Comparison of ENCODE assay signal across 2 cellular contexts in the genomic region with DNA sequence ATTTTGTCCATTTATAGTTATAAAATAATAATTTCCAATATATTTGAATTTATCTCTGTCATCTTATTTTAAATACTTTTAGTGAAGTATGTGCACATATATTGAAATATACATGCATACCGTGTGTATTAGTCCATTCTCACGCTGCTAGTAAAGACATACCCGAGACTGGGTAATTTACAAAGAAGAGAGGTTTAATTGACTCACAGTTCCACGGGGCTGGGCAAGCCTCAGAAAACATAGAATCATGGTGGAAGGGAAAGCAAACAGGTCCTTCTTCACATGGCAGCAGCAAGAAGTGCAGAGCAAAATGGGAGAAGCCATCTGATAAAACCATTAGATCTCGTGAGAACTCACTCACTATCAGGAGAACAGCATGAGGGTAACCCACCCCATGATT.
TF ChIP-seq lines count a peak whose summit lies in the region.

No MANE protein-coding gene starts in this region.

TF ChIP-seq in GM12891, 5 proteins besides CTCF, POLR2A, EP300 and RAD21:
- TF ChIP-seq PAX5 (IDR thresholded peaks at IDR 0.05; ENCODE audit: insufficient read depth, low read length, severe bottlenecking), result no peak
- TF ChIP-seq POU2F2 (IDR thresholded peaks at IDR 0.05; ENCODE audit: low read depth, low read length), result no peak
- no peak for TF ChIP-seq TAF1 (IDR thresholded peaks at IDR 0.05; ENCODE audit: low read depth, low read length)
- no peak for TF ChIP-seq POLR2AphosphoS5 (IDR thresholded peaks at IDR 0.05; ENCODE audit: low read depth, low read length)
- no peak for TF ChIP-seq SPI1 (IDR thresholded peaks at IDR 0.05; ENCODE audit: low read depth, low read length)

TF ChIP-seq in GM12878, 131 proteins besides CTCF, POLR2A, EP300 and RAD21:
- TF ChIP-seq, protein P1, sequence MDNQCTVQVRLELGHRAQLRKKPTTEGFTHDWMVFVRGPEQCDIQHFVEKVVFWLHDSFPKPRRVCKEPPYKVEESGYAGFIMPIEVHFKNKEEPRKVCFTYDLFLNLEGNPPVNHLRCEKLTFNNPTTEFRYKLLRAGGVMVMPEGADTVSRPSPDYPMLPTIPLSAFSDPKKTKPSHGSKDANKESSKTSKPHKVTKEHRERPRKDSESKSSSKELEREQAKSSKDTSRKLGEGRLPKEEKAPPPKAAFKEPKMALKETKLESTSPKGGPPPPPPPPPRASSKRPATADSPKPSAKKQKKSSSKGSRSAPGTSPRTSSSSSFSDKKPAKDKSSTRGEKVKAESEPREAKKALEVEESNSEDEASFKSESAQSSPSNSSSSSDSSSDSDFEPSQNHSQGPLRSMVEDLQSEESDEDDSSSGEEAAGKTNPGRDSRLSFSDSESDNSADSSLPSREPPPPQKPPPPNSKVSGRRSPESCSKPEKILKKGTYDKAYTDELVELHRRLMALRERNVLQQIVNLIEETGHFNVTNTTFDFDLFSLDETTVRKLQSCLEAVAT (IDR thresholded peaks at IDR 0.05), result peak; percentile 95
- TF ChIP-seq, protein P2, sequence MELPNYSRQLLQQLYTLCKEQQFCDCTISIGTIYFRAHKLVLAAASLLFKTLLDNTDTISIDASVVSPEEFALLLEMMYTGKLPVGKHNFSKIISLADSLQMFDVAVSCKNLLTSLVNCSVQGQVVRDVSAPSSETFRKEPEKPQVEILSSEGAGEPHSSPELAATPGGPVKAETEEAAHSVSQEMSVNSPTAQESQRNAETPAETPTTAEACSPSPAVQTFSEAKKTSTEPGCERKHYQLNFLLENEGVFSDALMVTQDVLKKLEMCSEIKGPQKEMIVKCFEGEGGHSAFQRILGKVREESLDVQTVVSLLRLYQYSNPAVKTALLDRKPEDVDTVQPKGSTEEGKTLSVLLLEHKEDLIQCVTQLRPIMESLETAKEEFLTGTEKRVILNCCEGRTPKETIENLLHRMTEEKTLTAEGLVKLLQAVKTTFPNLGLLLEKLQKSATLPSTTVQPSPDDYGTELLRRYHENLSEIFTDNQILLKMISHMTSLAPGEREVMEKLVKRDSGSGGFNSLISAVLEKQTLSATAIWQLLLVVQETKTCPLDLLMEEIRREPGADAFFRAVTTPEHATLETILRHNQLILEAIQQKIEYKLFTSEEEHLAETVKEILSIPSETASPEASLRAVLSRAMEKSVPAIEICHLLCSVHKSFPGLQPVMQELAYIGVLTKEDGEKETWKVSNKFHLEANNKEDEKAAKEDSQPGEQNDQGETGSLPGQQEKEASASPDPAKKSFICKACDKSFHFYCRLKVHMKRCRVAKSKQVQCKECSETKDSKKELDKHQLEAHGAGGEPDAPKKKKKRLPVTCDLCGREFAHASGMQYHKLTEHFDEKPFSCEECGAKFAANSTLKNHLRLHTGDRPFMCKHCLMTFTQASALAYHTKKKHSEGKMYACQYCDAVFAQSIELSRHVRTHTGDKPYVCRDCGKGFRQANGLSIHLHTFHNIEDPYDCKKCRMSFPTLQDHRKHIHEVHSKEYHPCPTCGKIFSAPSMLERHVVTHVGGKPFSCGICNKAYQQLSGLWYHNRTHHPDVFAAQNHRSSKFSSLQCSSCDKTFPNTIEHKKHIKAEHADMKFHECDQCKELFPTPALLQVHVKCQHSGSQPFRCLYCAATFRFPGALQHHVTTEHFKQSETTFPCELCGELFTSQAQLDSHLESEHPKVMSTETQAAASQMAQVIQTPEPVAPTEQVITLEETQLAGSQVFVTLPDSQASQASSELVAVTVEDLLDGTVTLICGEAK (IDR thresholded peaks at IDR 0.05; ENCODE audit: borderline replicate concordance), result no peak
- TF ChIP-seq CREB1 (IDR thresholded peaks at IDR 0.05; ENCODE audit: low read depth) (no peak), ZNF217 (IDR thresholded peaks at IDR 0.05) (0 out of 2 replicates have a peak, but pooled peaks have one; percentile 11), YY1 (IDR thresholded peaks at IDR 0.05; ENCODE audit: low read depth, low read length) (peak; percentile 40; the same call in 1 of the 2 replicates)
